8 cellular contexts compared by ENCODE assay signal in genomic region chr3:5136619-5137429, GRCh38. TPM values are rescaled to one million over a fixed set of nuclear protein-coding genes. Genes with fewer than 3 reads are reported as not detected.
DNase-seq lines count a peak whose midpoint lies in the region; ATAC-seq and TF ChIP-seq lines count a peak whose summit lies in the region.

No MANE protein-coding gene starts in this region.

- no peak overlapping the region for H3K4me3 ChIP-seq in CD8-positive, alpha-beta memory T cell (ENCODE audit: low read length)
- H3K4me3 ChIP-seq in Peyer's patch (no peak overlapping the region), cardiac fibroblast (replicated peaks in 1 of 2; ENCODE audit: low read depth in 2 of 2, low read length in 2 of 2) (no peak overlapping the region), neural progenitor cell (no peak overlapping the region)

- peak in 4 of 6 experiments; percentile 12 to 50 (median 20) for TF ChIP-seq CTCF in Peyer's patch (IDR thresholded peaks at IDR 0.05)
- TF ChIP-seq CTCF in cardiac fibroblast (IDR thresholded peaks at IDR 0.05; ENCODE audit: low read depth, low read length), result peak; percentile 34
- peak; percentile 57 for TF ChIP-seq CTCF in neural progenitor cell (IDR thresholded peaks at IDR 0.05)

- H4K20me1 ChIP-seq in neural progenitor cell (ENCODE audit: low read depth), result peaks cover 43% of the 10 kb centered on the region

- POLR2A ChIA-PET in CD8-positive, alpha-beta memory T cell (lab: Charles Lee), result interaction anchor here (1.7 kb wide), 1 partner anchor 51 kb away, joined by 4 read pairs; the partner anchor contains the start of gene EDEM1

- H3K27me3 Mint-ChIP-seq in CD8-positive, alpha-beta memory T cell, result no peaks in the 10 kb centered on the region
- peaks cover 2% of the 10 kb centered on the region for H3K27me3 Mint-ChIP-seq in neural progenitor cell (ENCODE audit: insufficient read depth, low read depth)

- H3K79me2 ChIP-seq in neural progenitor cell (ENCODE audit: low read depth), result peaks cover 99% of the 10 kb centered on the region

- no peak overlapping the region for H3K9ac ChIP-seq in neural progenitor cell

- no peak overlapping the region for H2AFZ ChIP-seq in neural progenitor cell (replicated peaks)

- H3K4me1 ChIP-seq in CD8-positive, alpha-beta memory T cell (ENCODE audit: insufficient read depth, low read length), result peaks cover 39% of the 10 kb centered on the region
- H3K4me1 ChIP-seq in Peyer's patch (peaks cover 0 to 32% (median 0%) of the 10 kb centered on the region in 4 donors), neural progenitor cell (no peaks in the 10 kb centered on the region)

- H3K4me3 Mint-ChIP-seq in CD8-positive, alpha-beta memory T cell, result no peak overlapping the region
- no peak overlapping the region for H3K4me3 Mint-ChIP-seq in neural progenitor cell

- no peaks in the 10 kb centered on the region for H3K36me3 ChIP-seq in CD8-positive, alpha-beta memory T cell (ENCODE audit: insufficient read depth, low read length)
- H3K36me3 ChIP-seq in Peyer's patch (no peaks in the 10 kb centered on the region), neural progenitor cell (no peaks in the 10 kb centered on the region)

- peak overlapping the region; percentile 3 to 84 (median 48) for H3K27ac Mint-ChIP-seq in CD8-positive, alpha-beta memory T cell
- H3K27ac Mint-ChIP-seq in neural progenitor cell, result no peak overlapping the region

- intact Hi-C loops in left colon (cut with DNase I, micrococcal nuclease), result no loop called here

- H3K36me3 Mint-ChIP-seq in CD8-positive, alpha-beta memory T cell, result peaks cover 0 to 16% (median under 1%) of the 10 kb centered on the region in 3 donors
- H3K36me3 Mint-ChIP-seq in neural progenitor cell, result peaks cover 4% of the 10 kb centered on the region

- DNase-seq in CD8-positive, alpha-beta memory T cell, result peak in 3 of 5 donors; percentile 45 to 51 (median 51)
- DNase-seq in Peyer's patch, result no peak
- peak; percentile 34 to 37 for DNase-seq in cardiac fibroblast (ENCODE audit: low read depth in 2 of 2)
- DNase-seq in neural progenitor cell (ENCODE audit: low spot score), result peak; percentile 30
- no peak for DNase-seq in left colon
- DNase-seq in NCI-H1092 (lab: John Stamatoyannopoulos, UW), result no peak

- no peaks in the 10 kb centered on the region for H3K27me3 ChIP-seq in CD8-positive, alpha-beta memory T cell (ENCODE audit: insufficient read depth, low read length, poor library complexity, severe bottlenecking)
- H3K27me3 ChIP-seq in Peyer's patch (no peaks in the 10 kb centered on the region), neural progenitor cell (no peaks in the 10 kb centered on the region)

- peaks cover 67 to 85% (median 78%) of the 10 kb centered on the region in 3 donors for H3K4me1 Mint-ChIP-seq in CD8-positive, alpha-beta memory T cell
- H3K4me1 Mint-ChIP-seq in neural progenitor cell, result peaks cover 9% of the 10 kb centered on the region

- no peaks in the 10 kb centered on the region for H3F3A ChIP-seq in neural progenitor cell (ENCODE audit: low read depth)

- no peak overlapping the region for H3K4me2 ChIP-seq in neural progenitor cell

- H3K9me3 ChIP-seq in CD8-positive, alpha-beta memory T cell (ENCODE audit: low read length), result no peaks in the 10 kb centered on the region
- no peaks in the 10 kb centered on the region for H3K9me3 ChIP-seq in Peyer's patch
- H3K9me3 ChIP-seq in neural progenitor cell (ENCODE audit: low read depth), result no peaks in the 10 kb centered on the region

- no peaks in the 10 kb centered on the region for H3K9me3 Mint-ChIP-seq in CD8-positive, alpha-beta memory T cell
- H3K9me3 Mint-ChIP-seq in neural progenitor cell, result no peaks in the 10 kb centered on the region

- H3K27ac ChIP-seq in CD8-positive, alpha-beta memory T cell (ENCODE audit: low read depth, low read length), result peak overlapping the region; percentile 8
- H3K27ac ChIP-seq in Peyer's patch, result peak overlapping the region in 1 of 4 donors; percentile 26
- H3K27ac ChIP-seq in neural progenitor cell, result no peak overlapping the region

- ATAC-seq in GM19025 (IDR thresholded peaks at IDR 0.05; ENCODE audit: low read depth, unreplicated experiment), result peak; percentile 48
- peak; percentile 83 for ATAC-seq in HG03066 (IDR thresholded peaks at IDR 0.05; ENCODE audit: low read depth, unreplicated experiment)
- ATAC-seq in left colon, result no peak

- TF ChIP-seq POLR2A in Peyer's patch (IDR thresholded peaks at IDR 0.05), result no peak

- CTCF ChIA-PET in CD8-positive, alpha-beta memory T cell (lab: Charles Lee), result interaction anchor here (0.7 to 1.6 kb wide), 7 partner anchors 12 to 293 kb away, joined by 3 to 6 read pairs (median 4); partner anchors contain the start of gene ARL8B

RNA-seq across cellular contexts. Expression of gene ARL8B, which starts 14.7 kb away (rescaled TPM):
- 10 to 100 TPM; 64.5 to 66.9 TPM for total RNA-seq in CD8-positive, alpha-beta memory T cell
- 48.0 TPM for polyA plus RNA-seq in CD8-positive, alpha-beta memory T cell
- total RNA-seq in Peyer's patch (10 to 100 TPM; 32.6 to 47.0 (median 36.8) TPM), neural progenitor cell (ENCODE audit: low replicate concordance) (29.2 and 39.3 TPM in 2 replicates), left colon (10 to 100 TPM; 41.0 to 51.8 TPM)

RNA-seq across cellular contexts. Expression of gene EDEM1, which starts 50.7 kb away (rescaled TPM):
- total RNA-seq in CD8-positive, alpha-beta memory T cell, result 100 to 1,000 TPM; 120 to 121 TPM
- polyA plus RNA-seq in CD8-positive, alpha-beta memory T cell, result 39.7 TPM
- total RNA-seq in Peyer's patch (100 to 1,000 TPM in 1 of 4 donors, 10 to 100 TPM in 3; 50.1 to 118 (median 58.8) TPM), neural progenitor cell (ENCODE audit: low replicate concordance) (11.8 and 12.3 TPM in 2 replicates), left colon (10 to 100 TPM; 49.2 to 62.0 TPM)

Comparison
In these comparisons a context has a peak if more than half of its experiments do, and no peak if none do; other contexts are left out.
1. DNase-seq: peak in CD8-positive, alpha-beta memory T cell (3 of 5), cardiac fibroblast (2 of 2) and neural progenitor cell (single experiment); none in Peyer's patch (0 of 3), left colon (0 of 2) and NCI-H1092 (single experiment).
2. Peak in every context shown above with its lines, with median percentiles within 50 percentile points of each other: CTCF ChIP-seq.